Comparison of ENCODE assay signal across 11 cellular contexts in genomic region chr4:148026022-148026421, GRCh38.
A peak's percentile ranks its signal among the peaks of the same experiment; 100 is the strongest.
DNase-seq lines count a peak whose midpoint lies in the region; ATAC-seq and TF ChIP-seq lines count a peak whose summit lies in the region.
"Had no signal": no experiment of that assay in that cellular context is flagged by ENCODE, and none has a peak within 500 bp of the region (broad histone marks: within the 10 kb centered on the region; RNA-seq: fewer than 3 reads in every experiment).

No MANE protein-coding gene starts in this region.

- in situ Hi-C loops in ACHN (cut with HindIII; ENCODE audit: low pct_ligation_motif_present, low pct_unique_long_range_greater_than_20kb, low sequenced_read_pairs) = no loop called here

- no peaks in the 10 kb centered on the region for H3K9me3 ChIP-seq in psoas muscle

- 26 to 69% (median 34%) methylated on average over 3 of the region's 3 CpGs for WGBS in psoas muscle, 3 donors

- DNase-seq in EH (ENCODE audit: low read depth) = peak; percentile 88
- DNase-seq in RPMI7951 (ENCODE audit: low read depth) = peak; percentile 64
- DNase-seq in fibroblast of mammary gland (ENCODE audit: low read depth) = peak; percentile 97
- DNase-seq in psoas muscle = no peak
- DNase-seq in ACHN = no peak
- no peak for DNase-seq in activated CD4-positive, alpha-beta T cell treated with anti-CD3 and anti-CD28 coated beads for 48 hours
- DNase-seq: activated naive CD4-positive, alpha-beta T cell treated with anti-CD3 and anti-CD28 coated beads, Interleukin-2, amount 10 ng/mL, durations not matched to agents 7 days and 5 days; CD8-positive, alpha-beta memory T cell; immature natural killer cell had no signal

- peak; percentile 80 to 90 (median 82) for ATAC-seq in psoas muscle
- no peak for ATAC-seq in GM21717 (IDR thresholded peaks at IDR 0.05; ENCODE audit: unreplicated experiment)
- ATAC-seq in GM19324 (IDR thresholded peaks at IDR 0.05; ENCODE audit: low FRiP score, unreplicated experiment) = no peak

- intact Hi-C loops in psoas muscle (cut with DNase I) = no loop called here

- TF ChIP-seq CTCF in fibroblast of mammary gland (conservative IDR thresholded peaks at IDR 0.05; ENCODE audit: control insufficient read depth, insufficient read depth, low read depth, low read length) = no peak
- TF ChIP-seq CTCF in psoas muscle (IDR thresholded peaks at IDR 0.05) = no peak

- H3K27ac ChIP-seq in psoas muscle = peak overlapping the region; percentile 81

- no peaks in the 10 kb centered on the region for H3K27me3 ChIP-seq in psoas muscle (ENCODE audit: insufficient read depth in 3 of 3, low read length in 2 of 3)

- H3K36me3 ChIP-seq in psoas muscle (ENCODE audit: insufficient read depth in 1 of 2, low read depth in 1 of 2) = no peaks in the 10 kb centered on the region

- H3K4me1 ChIP-seq in psoas muscle = peaks cover 60% of the 10 kb centered on the region

- H3K4me3 ChIP-seq in fibroblast of mammary gland (ENCODE audit: control insufficient read depth, low read depth, low read length) (no peak overlapping the region), psoas muscle (no peak overlapping the region)

Comparison
In these comparisons a context has a peak if more than half of its experiments do, and no peak if none do; other contexts are left out.
1. DNase-seq: peak in EH (single experiment), RPMI7951 (single experiment) and fibroblast of mammary gland (single experiment); none in psoas muscle (0 of 2), ACHN (single experiment) and activated CD4-positive, alpha-beta T cell treated with anti-CD3 and anti-CD28 coated beads for 48 hours (single experiment).
2. ATAC-seq: peak in psoas muscle (4 of 4); none in GM21717 (single experiment) and GM19324 (single experiment).